In the genomic region with DNA sequence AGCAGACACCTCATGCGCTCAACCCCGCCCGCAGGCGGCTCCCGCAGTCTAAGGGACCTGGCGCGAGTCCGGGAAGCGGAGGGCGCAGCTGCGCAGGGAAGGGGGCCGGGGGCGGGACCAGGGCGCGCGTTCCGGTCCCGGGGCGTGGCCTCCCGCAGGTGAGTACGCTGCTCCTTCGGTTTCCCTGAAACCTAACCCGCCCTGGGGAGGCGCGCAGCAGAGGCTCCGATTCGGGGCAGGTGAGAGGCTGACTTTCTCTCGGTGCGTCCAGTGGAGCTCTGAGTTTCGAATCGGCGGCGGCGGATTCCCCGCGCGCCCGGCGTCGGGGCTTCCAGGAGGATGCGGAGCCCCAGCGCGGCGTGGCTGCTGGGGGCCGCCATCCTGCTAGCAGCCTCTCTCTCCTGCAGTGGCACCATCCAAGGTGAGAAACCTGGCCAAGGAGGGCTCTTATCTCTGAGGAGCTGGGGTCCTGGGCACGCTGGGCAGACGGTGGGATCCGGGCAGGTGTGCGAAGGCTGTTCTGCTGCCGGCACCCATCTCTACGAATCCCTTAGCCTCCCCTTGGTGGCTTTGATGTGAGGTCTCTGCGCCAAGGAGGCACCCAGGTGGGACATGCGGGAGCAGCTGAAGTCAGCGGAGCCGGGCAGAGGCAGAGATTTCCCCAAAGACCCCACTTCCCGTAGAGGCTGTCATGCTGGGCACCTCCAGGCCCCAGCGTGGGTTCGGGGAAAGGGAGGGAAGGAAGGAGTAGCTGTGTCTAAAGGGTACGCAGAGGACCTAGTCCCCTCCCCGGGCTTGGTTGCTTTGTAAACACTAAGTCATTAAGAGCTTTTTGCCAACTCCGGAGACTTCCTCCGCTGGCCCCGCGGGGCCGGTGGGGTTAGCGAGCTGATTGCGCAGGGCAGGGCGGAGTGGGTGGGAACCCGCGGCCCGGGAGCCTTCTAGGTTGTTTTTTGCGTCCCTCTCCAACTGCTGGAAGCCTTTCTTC, we compare ENCODE assay signal across 8 cellular contexts. TPM values are rescaled to one million over a fixed set of nuclear protein-coding genes. Genes with fewer than 3 reads are reported as not detected.
A peak's percentile ranks its signal among the peaks of the same experiment; 100 is the strongest.
DNase-seq lines count a peak whose midpoint lies in the region; ATAC-seq and TF ChIP-seq lines count a peak whose summit lies in the region.

A gene with protein sequence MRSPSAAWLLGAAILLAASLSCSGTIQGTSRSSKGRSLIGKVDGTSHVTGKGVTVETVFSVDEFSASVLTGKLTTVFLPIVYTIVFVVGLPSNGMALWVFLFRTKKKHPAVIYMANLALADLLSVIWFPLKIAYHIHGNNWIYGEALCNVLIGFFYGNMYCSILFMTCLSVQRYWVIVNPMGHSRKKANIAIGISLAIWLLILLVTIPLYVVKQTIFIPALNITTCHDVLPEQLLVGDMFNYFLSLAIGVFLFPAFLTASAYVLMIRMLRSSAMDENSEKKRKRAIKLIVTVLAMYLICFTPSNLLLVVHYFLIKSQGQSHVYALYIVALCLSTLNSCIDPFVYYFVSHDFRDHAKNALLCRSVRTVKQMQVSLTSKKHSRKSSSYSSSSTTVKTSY (plus strand): TSS at position 187 of the 988 bp plus-strand sequence. CDS start 153 bp downstream, at position 340.

- intact Hi-C loops in A673 (cut with micrococcal nuclease; ENCODE audit: unreplicated experiment) (no loop called here), sciatic nerve (cut with DNase I) (no loop called here)

- ATAC-seq in sciatic nerve: peak; percentile 50

- H3K4me3 ChIP-seq in A673 (ENCODE audit: low read depth, low read length, poor library complexity, severe bottlenecking): peak within 1 kb of the TSS; percentile 55
- peak within 1 kb of the TSS; percentile 100 for H3K4me3 ChIP-seq in brain microvascular endothelial cell (ENCODE audit: low read depth, low read length)
- peak within 1 kb of the TSS; percentile 93 for H3K4me3 ChIP-seq in iPS-11a (ENCODE audit: low read depth, low read length)

- CTCF ChIA-PET in A673 (lab: Charles Lee): interaction anchor here (0.5 to 0.6 kb wide), 2 partner anchors 823 to 1478 kb away, joined by 3 to 4 read pairs; no protein-coding TSS in a partner anchor

- no peaks in the 10 kb centered on the region for H3K9me3 ChIP-seq in A673 (ENCODE audit: low read depth, low read length, poor library complexity, severe bottlenecking)

- TF ChIP-seq CTCF in A673 (conservative IDR thresholded peaks at IDR 0.05; ENCODE audit: low read depth, low read length): no peak
- TF ChIP-seq CTCF in brain microvascular endothelial cell (IDR thresholded peaks at IDR 0.05; ENCODE audit: low read depth, low read length, missing control alignments): no peak

- no peaks in the 10 kb centered on the region for H3K27me3 ChIP-seq in A673 (replicated peaks; ENCODE audit: insufficient read depth, low read depth, low read length, poor library complexity)
- no peaks in the 10 kb centered on the region for H3K27me3 ChIP-seq in brain microvascular endothelial cell (replicated peaks)

- in situ Hi-C loops in brain microvascular endothelial cell (cut with HindIII; ENCODE audit: low pct_ligation_motif_present, low sequenced_read_pairs): no loop called here

- BruUV-seq in A673 (replicated peaks; lab: Mats Ljungman, UMichigan): no TSS peak

- DNase-seq in A673 (ENCODE audit: low spot score): peak; percentile 60
- DNase-seq in HuH-7 (ENCODE audit: low spot score): peak; percentile 86
- peak; percentile 73 for DNase-seq in T1000 (lab: John Stamatoyannopoulos, UW)
- peak; percentile 88 for DNase-seq in brain microvascular endothelial cell
- DNase-seq in sciatic nerve (ENCODE audit: low spot score): peak; percentile 59
- DNase-seq in cerebellar nuclear complex (lab: John Stamatoyannopoulos, UW): no peak
- no peak for DNase-seq in occipital lobe (lab: John Stamatoyannopoulos, UW)

- no peaks in the 10 kb centered on the region for H3K4me1 ChIP-seq in A673 (ENCODE audit: insufficient read depth, low read length, poor library complexity, severe bottlenecking)

- H3K36me3 ChIP-seq in A673 (ENCODE audit: insufficient read depth, low read length, poor library complexity, severe bottlenecking) (no peaks in the 10 kb centered on the region), brain microvascular endothelial cell (replicated peaks) (no peaks in the 10 kb centered on the region)

- no peak within 1 kb of the TSS for H3K27ac ChIP-seq in A673 (ENCODE audit: low read depth, low read length, poor library complexity, severe bottlenecking)
- peak within 1 kb of the TSS; percentile 81 for H3K27ac ChIP-seq in brain microvascular endothelial cell

- POLR2A ChIA-PET in A673 (lab: Charles Lee; ENCODE audit: low non-redundant PET): no interaction called here

RNA-seq across cellular contexts. Expression of the gene that starts here (rescaled TPM):
- total RNA-seq in A673 (2021): 0.32 and 0.39 TPM in 2 replicates
- 0.76 TPM for total RNA-seq in sciatic nerve
- total RNA-seq in occipital lobe: 2.8 TPM

Comparison
In these comparisons a context has a peak if more than half of its experiments do, and no peak if none do; other contexts are left out.
1. Peak in DNase-seq and H3K4me3 ChIP-seq in A673; RNA of the gene not detected or under 1 TPM.
2. Peak in DNase-seq and ATAC-seq in sciatic nerve; RNA of the gene not detected or under 1 TPM.
3. DNase-seq: peak in HuH-7 (single experiment), T1000 (single experiment) and brain microvascular endothelial cell (single experiment); none in cerebellar nuclear complex (0 of 2) and occipital lobe (single experiment).
4. Peak in every context shown above with its lines, with median percentiles within 50 percentile points of each other: H3K4me3 ChIP-seq.